Comparison of ENCODE assay signal across 8 cellular contexts in genomic region chr7:20220824-20221547, GRCh38. TPM values are rescaled to one million over a fixed set of nuclear protein-coding genes. Genes with fewer than 3 reads are reported as not detected.
A peak's percentile ranks its signal among the peaks of the same experiment; 100 is the strongest.
DNase-seq lines count a peak whose midpoint lies in the region; ATAC-seq, FAIRE-seq and TF ChIP-seq lines count a peak whose summit lies in the region.

No MANE protein-coding gene starts in this region.

- TF ChIP-seq CTCF in GM06990 (IDR thresholded peaks at IDR 0.05; ENCODE audit: insufficient read depth, low read length, poor library complexity, severe bottlenecking) (no peak), bronchial epithelial cell (IDR thresholded peaks at IDR 0.05; ENCODE audit: insufficient read depth, low read length, severe bottlenecking) (no peak), pancreas (IDR thresholded peaks at IDR 0.05) (no peak)

- H3K9me3 ChIP-seq in HUES48 (ENCODE audit: control insufficient read depth, insufficient read depth, low read length) (no peaks in the 10 kb centered on the region), pancreas (no peaks in the 10 kb centered on the region)

- peak overlapping the region; percentile 78 for H3K27ac ChIP-seq in HUES48 (ENCODE audit: low read depth, low read length)
- peak overlapping the region; percentile 70 to 92 (median 80) for H3K27ac ChIP-seq in pancreas

- intact Hi-C loops in pancreas (cut with DNase I): no loop called here

- H3K4me1 ChIP-seq in HUES48 (ENCODE audit: control insufficient read depth, insufficient read depth, low read length) (peaks cover 34% of the 10 kb centered on the region), pancreas (peaks cover 22 to 34% (median 33%) of the 10 kb centered on the region in 3 donors)

- 46 to 51% methylated on average over 4 of the region's 4 CpGs for WGBS in pancreas, 2 donors

- DNase-seq in GM06990 (ENCODE audit: extremely low read depth, insufficient read length): peak; percentile 65
- peak; percentile 39 for DNase-seq in bronchial epithelial cell (ENCODE audit: low read depth)
- DNase-seq in pancreas: no peak
- DNase-seq in cerebellar nuclear complex (lab: John Stamatoyannopoulos, UW): no peak
- DNase-seq in activated CD4-positive, alpha-beta T cell treated with anti-CD3 and anti-CD28 coated beads for 48 hours: no peak
- no peak for DNase-seq in effector CD8-positive, alpha-beta T cell (lab: John Stamatoyannopoulos, UW)
- DNase-seq in pons (ENCODE audit: low spot score): no peak

- H3K9ac ChIP-seq in HUES48 (ENCODE audit: low read depth, low read length): no peak overlapping the region

- no peak for FAIRE-seq in bronchial epithelial cell (lab: Jason Lieb, UNC)
- peak; percentile 13 for FAIRE-seq in pancreas (lab: Jason Lieb, UNC)

- H3K4me3 ChIP-seq in GM06990 (replicated peaks; ENCODE audit: low read depth, low read length) (no peak overlapping the region), HUES48 (ENCODE audit: low read depth, low read length) (no peak overlapping the region), bronchial epithelial cell (ENCODE audit: low read depth, low read length) (no peak overlapping the region), pancreas (no peak overlapping the region)

- H3K36me3 ChIP-seq in GM06990 (ENCODE audit: control insufficient read depth, insufficient read depth, low read length): no peaks in the 10 kb centered on the region
- peaks cover 5% of the 10 kb centered on the region for H3K36me3 ChIP-seq in HUES48 (ENCODE audit: control insufficient read depth, insufficient read depth, low read length)
- H3K36me3 ChIP-seq in bronchial epithelial cell (ENCODE audit: control insufficient read depth, insufficient read depth, low read length): no peaks in the 10 kb centered on the region
- no peaks in the 10 kb centered on the region for H3K36me3 ChIP-seq in pancreas

- ATAC-seq in pancreas: no peak

- H3K27me3 ChIP-seq in GM06990 (replicated peaks; ENCODE audit: control insufficient read depth, insufficient read depth, low read length) (no peaks in the 10 kb centered on the region), HUES48 (ENCODE audit: control insufficient read depth, insufficient read depth, low read length) (no peaks in the 10 kb centered on the region), bronchial epithelial cell (ENCODE audit: control insufficient read depth, insufficient read depth, low read length) (no peaks in the 10 kb centered on the region), pancreas (no peaks in the 10 kb centered on the region)

RNA-seq across cellular contexts. Expression of gene MACC1, which starts 3.8 kb away (rescaled TPM):
- total RNA-seq in bronchial epithelial cell (15.5 and 19.2 TPM in 2 replicates), pancreas (10 to 100 TPM in 3 of 6 donors, 1 to 10 TPM in 3; 8.7 to 27.0 (median 12.2) TPM)
- 1 to 10 TPM; 1.5 to 2.2 TPM for polyA plus RNA-seq in pancreas

Comparison
In these comparisons a context has a peak if more than half of its experiments do, and no peak if none do; other contexts are left out.
1. DNase-seq: peak in GM06990 (single experiment) and bronchial epithelial cell (single experiment); none in pancreas (0 of 6), cerebellar nuclear complex (0 of 2), activated CD4-positive, alpha-beta T cell treated with anti-CD3 and anti-CD28 coated beads for 48 hours (single experiment), effector CD8-positive, alpha-beta T cell (single experiment) and pons (single experiment).